9 cellular contexts compared by ENCODE assay signal in genomic region chr5:6448622-6449464, GRCh38. TPM values are rescaled to one million over a fixed set of nuclear protein-coding genes. Genes with fewer than 3 reads are reported as not detected.
DNase-seq lines count a peak whose midpoint lies in the region; ATAC-seq and TF ChIP-seq lines count a peak whose summit lies in the region.
"Had no signal": no experiment of that assay in that cellular context is flagged by ENCODE, and none has a peak within 500 bp of the region (broad histone marks: within the 10 kb centered on the region; RNA-seq: fewer than 3 reads in every experiment).

UBE2QL1 (plus strand) TSS chr5:6448859; CDS start chr5:6448894, 35 bp downstream.

- H3K4me1 ChIP-seq in hepatocyte (ENCODE audit: insufficient read depth), result no peaks in the 10 kb centered on the region

- H3K27ac ChIP-seq in hepatocyte, result no peak within 1 kb of the TSS
- H3K27ac ChIP-seq: C4-2B had no signal

- H3K79me2 ChIP-seq in hepatocyte, result no peaks in the 10 kb centered on the region

- no peak within 1 kb of the TSS for H3K27ac Mint-ChIP-seq in activated naive CD8-positive, alpha-beta T cell

- H3K4me3 Mint-ChIP-seq in activated naive CD8-positive, alpha-beta T cell, result peak within 1 kb of the TSS; percentile 82

- no peak within 1 kb of the TSS for H3K4me3 ChIP-seq in hepatocyte
- peak within 1 kb of the TSS; percentile 34 for H3K4me3 ChIP-seq in skeletal muscle cell (ENCODE audit: low read depth, low read length)

- peak; percentile 61 to 81 for DNase-seq in NCI-H2081 (lab: John Stamatoyannopoulos, UW)
- no peak for DNase-seq in NCI-H2081 treated with DMSO at 0.1 percent for 48 hours (lab: John Stamatoyannopoulos, UW)
- peak; percentile 26 for DNase-seq in HuH-7 (ENCODE audit: low spot score)
- peak; percentile 30 for DNase-seq in hepatocyte (ENCODE audit: low spot score)
- no peak for DNase-seq in skeletal muscle cell (ENCODE audit: low read depth)
- DNase-seq in HUDEP-2 (lab: John Stamatoyannopoulos, UW; ENCODE audit: unreplicated experiment in 76 of 76), result no peak

- H4K20me1 ChIP-seq in hepatocyte (ENCODE audit: insufficient read depth, poor library complexity, severe bottlenecking), result no peaks in the 10 kb centered on the region

- H3K36me3 ChIP-seq in hepatocyte (replicated peaks; ENCODE audit: insufficient read depth, low read depth), result no peaks in the 10 kb centered on the region

- no peaks in the 10 kb centered on the region for H3K9me2 ChIP-seq in hepatocyte (replicated peaks; ENCODE audit: insufficient read depth)

- WGBS in hepatocyte (ENCODE audit: low lambda C conversion rate, missing lambda C conversion rate), result 2% methylated on average over 57 of the region's 103 CpGs

- H3K4me2 ChIP-seq in hepatocyte, result peak within 1 kb of the TSS; percentile 86

- ATAC-seq in HG03139 (IDR thresholded peaks at IDR 0.05; ENCODE audit: unreplicated experiment), result no peak

- H3K9me3 ChIP-seq in hepatocyte (ENCODE audit: low read depth), result no peaks in the 10 kb centered on the region

- no peak for TF ChIP-seq CTCF in hepatocyte (IDR thresholded peaks at IDR 0.05; ENCODE audit: poor library complexity)

- peaks cover 27% of the 10 kb centered on the region for H3K27me3 Mint-ChIP-seq in activated naive CD8-positive, alpha-beta T cell

- H3K9me3 Mint-ChIP-seq in activated naive CD8-positive, alpha-beta T cell (ENCODE audit: low read depth), result no peaks in the 10 kb centered on the region

- H3K4me1 Mint-ChIP-seq in activated naive CD8-positive, alpha-beta T cell (ENCODE audit: low read depth), result peaks cover 10% of the 10 kb centered on the region

- H3K36me3 Mint-ChIP-seq in activated naive CD8-positive, alpha-beta T cell, result no peaks in the 10 kb centered on the region

- H3K27me3 ChIP-seq in hepatocyte, result peaks cover 52% of the 10 kb centered on the region

- H2AFZ ChIP-seq in hepatocyte, result no peak within 1 kb of the TSS

RNA-seq across cellular contexts. Expression of gene UBE2QL1, which starts in this region (rescaled TPM):
- 0.17 and 0.36 TPM in 2 replicates for total RNA-seq in hepatocyte
- polyA plus RNA-seq in hepatocyte, result 0.33 TPM in 1 of 2 replicates, not detected in the other

Comparison
In these comparisons a context has a peak if more than half of its experiments do, and no peak if none do; other contexts are left out.
1. DNase-seq: peak in NCI-H2081 (2 of 2) and HuH-7 (single experiment); none in NCI-H2081 treated with DMSO at 0.1 percent for 48 hours (single experiment), skeletal muscle cell (single experiment) and HUDEP-2 (0 of 76).
2. Peak in DNase-seq and H3K4me2 ChIP-seq in hepatocyte; RNA of the gene not detected or under 1 TPM.